In the genomic region with DNA sequence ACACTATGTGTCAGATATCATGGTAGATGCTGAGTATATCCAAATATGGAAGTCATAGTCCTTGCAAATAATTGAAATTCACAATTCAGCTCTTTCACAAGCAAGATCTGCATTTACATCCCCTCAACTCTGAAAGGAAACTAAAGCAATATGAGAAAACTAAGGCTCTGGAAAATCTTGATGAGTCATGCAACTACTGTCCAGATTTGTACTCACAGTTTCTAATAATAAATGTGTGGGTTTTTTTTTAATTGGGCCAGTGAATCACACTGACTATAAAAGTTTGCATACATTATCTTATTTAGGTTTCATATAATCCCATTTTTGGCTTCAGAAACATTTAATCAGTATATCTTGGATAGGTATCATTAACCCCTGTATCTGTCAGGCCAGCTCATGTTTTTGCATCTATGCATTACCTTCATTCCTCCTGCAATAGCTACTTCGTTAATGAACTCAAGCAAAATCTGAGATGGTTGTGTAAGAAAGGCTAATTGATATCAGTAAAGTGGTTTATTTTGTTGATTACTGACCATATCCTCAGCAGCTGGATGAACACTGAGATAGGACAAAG, we compare ENCODE assay signal across 10 cellular contexts. TPM values are rescaled to one million over a fixed set of nuclear protein-coding genes. Genes with fewer than 3 reads are reported as not detected.
DNase-seq lines count a peak whose midpoint lies in the region; ATAC-seq and TF ChIP-seq lines count a peak whose summit lies in the region.
"Had no signal": no experiment of that assay in that cellular context is flagged by ENCODE, and none has a peak within 500 bp of the region (broad histone marks: within the 10 kb centered on the region; RNA-seq: fewer than 3 reads in every experiment).

No MANE protein-coding gene starts in this region.

- TF ChIP-seq POLR2A in lower leg skin (IDR thresholded peaks at IDR 0.05) = no peak

- H3K4me3 ChIP-seq in BLaER1 treated with 17β-estradiol and CSF1 and Interleukin-3, amounts not matched to agents 10 nM and 100 nM = 0 out of 20 replicates have a peak overlapping the region, but pooled peaks of 1 of the 10 experiments have one; percentile 9
- H3K4me3 ChIP-seq in adipocyte (ENCODE audit: low read length) = peak overlapping the region; percentile 28
- no peak overlapping the region for H3K4me3 ChIP-seq in lower leg skin (ENCODE audit: low read depth, poor library complexity, severe bottlenecking)
- H3K4me3 ChIP-seq: MG63 had no signal

- WGBS in lower leg skin, 2 donors = 55 to 67% methylated on average over 1 of the region's 1 CpG

- peak overlapping the region in 9 of 11 experiments; percentile 6 to 77 (median 57); a peak in 17 of 22 replicates for H3K4me2 ChIP-seq in BLaER1 treated with 17β-estradiol and CSF1 and Interleukin-3, amounts not matched to agents 10 nM and 100 nM

- DNase-seq in adipocyte (ENCODE audit: low read depth) = peak; percentile 80
- peak; percentile 60 for DNase-seq in kidney tubule cell (ENCODE audit: low spot score)
- DNase-seq in stimulated activated CD4-positive, alpha-beta T cell treated with anti-CD3 and anti-CD28 coated beads, Interleukin-4, amount 100 ng/mL, for 1 hour = no peak
- DNase-seq in lower leg skin (ENCODE audit: low spot score in 2 of 2) = no peak
- DNase-seq in T-cell = no peak
- DNase-seq in mesenteric fat pad (ENCODE audit: low spot score) = no peak
- DNase-seq: midbrain had no signal

- peaks cover 0 to 43% (median 26%) of the 10 kb centered on the region in 10 experiments; a peak in 17 of 20 replicates for H3K4me1 ChIP-seq in BLaER1 treated with 17β-estradiol and CSF1 and Interleukin-3, amounts not matched to agents 10 nM and 100 nM
- peaks cover 35% of the 10 kb centered on the region for H3K4me1 ChIP-seq in adipocyte (ENCODE audit: control insufficient read depth, insufficient read depth, low read length)

- H4K20me1 ChIP-seq in BLaER1 treated with 17β-estradiol and CSF1 and Interleukin-3, amounts not matched to agents 10 nM and 100 nM = no peaks in the 10 kb centered on the region

- no peaks in the 10 kb centered on the region for H3K4me1 Mint-ChIP-seq in T-cell

- H3K36me3 Mint-ChIP-seq in T-cell = no peaks in the 10 kb centered on the region

- intact Hi-C loops in lower leg skin (cut with DNase I; ENCODE audit: low total_unique reads) = no loop called here

- peaks cover 5 to 17% (median 9%) of the 10 kb centered on the region in 3 donors for H3K9me3 Mint-ChIP-seq in T-cell

- H3K27ac Mint-ChIP-seq in T-cell = no peak overlapping the region

- no peaks in the 10 kb centered on the region for H3K27me3 Mint-ChIP-seq in T-cell

- H3K4me3 Mint-ChIP-seq in T-cell = no peak overlapping the region

- H3K27me3 ChIP-seq in BLaER1 treated with 17β-estradiol and CSF1 and Interleukin-3, amounts not matched to agents 10 nM and 100 nM = no peaks in the 10 kb centered on the region
- no peaks in the 10 kb centered on the region for H3K27me3 ChIP-seq in adipocyte (replicated peaks; ENCODE audit: control insufficient read depth, insufficient read depth, low read length)
- H3K27me3 ChIP-seq: MG63 had no signal

- POLR2A ChIA-PET in T-cell (lab: Charles Lee) = no interaction called here

- H3K9ac ChIP-seq in BLaER1 treated with 17β-estradiol and CSF1 and Interleukin-3, amounts not matched to agents 10 nM and 100 nM = peak overlapping the region in 5 of 11 experiments; percentile 36 to 73 (median 41); a peak in 7 of 22 replicates
- H3K9ac ChIP-seq in adipocyte (ENCODE audit: low read length) = peak overlapping the region; percentile 67

- 0 out of 22 replicates have a peak, but pooled peaks cover 0 to 1% (median 0%) of the 10 kb centered on the region in 11 experiments for H3K36me3 ChIP-seq in BLaER1 treated with 17β-estradiol and CSF1 and Interleukin-3, amounts not matched to agents 10 nM and 100 nM
- no peaks in the 10 kb centered on the region for H3K36me3 ChIP-seq in adipocyte (ENCODE audit: control insufficient read depth, insufficient read depth, low read length, severe bottlenecking)
- H3K36me3 ChIP-seq: MG63 had no signal

- H3K27ac ChIP-seq in BLaER1 treated with 17β-estradiol and CSF1 and Interleukin-3, amounts not matched to agents 10 nM and 100 nM = peak overlapping the region; percentile 29 to 94 (median 68); a peak in 20 of 22 replicates

- CTCF ChIA-PET in T-cell (lab: Charles Lee) = no interaction called here

- ATAC-seq in HG03432 (IDR thresholded peaks at IDR 0.05; ENCODE audit: unreplicated experiment) (peak; percentile 47), T-cell (replicated peaks in 1 of 4) (no peak)

- TF ChIP-seq CTCF in lower leg skin (IDR thresholded peaks at IDR 0.05) = no peak

- H3K9me3 ChIP-seq in BLaER1 treated with 17β-estradiol and CSF1 and Interleukin-3, amounts not matched to agents 10 nM and 100 nM (replicated peaks in 1 of 11) = peaks cover 0 to 87% (median 15%) of the 10 kb centered on the region in 11 experiments; a peak in 18 of 22 replicates
- peaks cover 6% of the 10 kb centered on the region for H3K9me3 ChIP-seq in adipocyte (ENCODE audit: control insufficient read depth, low read length)

RNA-seq across cellular contexts. Expression of gene PRR16, which starts 58.7 kb away (rescaled TPM):
- total RNA-seq in lower leg skin = 1 to 10 TPM in 3 of 4 donors, not detected in 1; 1.8 to 3.9 (median 2.8) TPM
- not detected for total RNA-seq in T-cell
- total RNA-seq in mesenteric fat pad = 3.3 TPM

Comparison
In these comparisons a context has a peak if more than half of its experiments do, and no peak if none do; other contexts are left out.
1. DNase-seq: peak in adipocyte (single experiment) and kidney tubule cell (single experiment); none in stimulated activated CD4-positive, alpha-beta T cell treated with anti-CD3 and anti-CD28 coated beads, Interleukin-4, amount 100 ng/mL, for 1 hour (single experiment), lower leg skin (0 of 2), T-cell (0 of 34) and mesenteric fat pad (single experiment).